Comparison of ENCODE assay signal across 24 cellular contexts in genomic region chr4:80568891-80569290, GRCh38.
DNase-seq lines count a peak whose midpoint lies in the region; ATAC-seq, FAIRE-seq and TF ChIP-seq lines count a peak whose summit lies in the region.
"Had no signal": no experiment of that assay in that cellular context is flagged by ENCODE, and none has a peak within 500 bp of the region (broad histone marks: within the 10 kb centered on the region; RNA-seq: fewer than 3 reads in every experiment).

No MANE protein-coding gene starts in this region.

- peak overlapping the region; percentile 21 for H3K4me2 ChIP-seq in neural progenitor cell
- H3K4me2 ChIP-seq: PC-9 had no signal

- H3F3A ChIP-seq in neural progenitor cell (ENCODE audit: low read depth), result no peaks in the 10 kb centered on the region

- intact Hi-C loops in transverse colon (cut with DNase I; ENCODE audit: low total_unique reads), result no loop called here

- H3K27me3 Mint-ChIP-seq in neural progenitor cell (ENCODE audit: insufficient read depth, low read depth), result no peaks in the 10 kb centered on the region

- no peaks in the 10 kb centered on the region for H3K36me3 Mint-ChIP-seq in neural progenitor cell

- no peak overlapping the region for H3K9ac ChIP-seq in neural progenitor cell

- no peaks in the 10 kb centered on the region for H4K20me1 ChIP-seq in neural progenitor cell (ENCODE audit: low read depth)

- peak overlapping the region; percentile 11 for H2AFZ ChIP-seq in neural progenitor cell (replicated peaks)
- H2AFZ ChIP-seq: PC-9 had no signal

- 80 to 83% methylated on average over 1 of the region's 1 CpG for WGBS in transverse colon (ENCODE audit: low coverage in 1 of 2), 2 donors

- peaks cover 2% of the 10 kb centered on the region for H3K9me3 Mint-ChIP-seq in neural progenitor cell
- H3K9me3 Mint-ChIP-seq: H9 had no signal

- H3K27ac ChIP-seq in neural progenitor cell (no peak overlapping the region), transverse colon (no peak overlapping the region)
- H3K27ac ChIP-seq: 22Rv1, HL-60, PC-9, SJSA1 had no signal

- no peak overlapping the region for H3K27ac Mint-ChIP-seq in neural progenitor cell
- H3K27ac Mint-ChIP-seq: H9 had no signal

- no peaks in the 10 kb centered on the region for H3K79me2 ChIP-seq in neural progenitor cell (ENCODE audit: low read depth)

- peak; percentile 68 for FAIRE-seq in bronchial epithelial cell (lab: Jason Lieb, UNC)
- FAIRE-seq: GM12892 had no signal

- peaks cover 2% of the 10 kb centered on the region for H3K4me1 Mint-ChIP-seq in neural progenitor cell
- H3K4me1 Mint-ChIP-seq: H9 had no signal

- H3K4me3 ChIP-seq in bronchial epithelial cell (ENCODE audit: low read depth, low read length) (no peak overlapping the region), neural progenitor cell (no peak overlapping the region), transverse colon (no peak overlapping the region)
- H3K4me3 ChIP-seq: PC-9, SJSA1 had no signal

- no peaks in the 10 kb centered on the region for H3K27me3 ChIP-seq in bronchial epithelial cell (ENCODE audit: control insufficient read depth, insufficient read depth, low read length)
- H3K27me3 ChIP-seq in neural progenitor cell, result no peaks in the 10 kb centered on the region
- H3K27me3 ChIP-seq in transverse colon, result no peaks in the 10 kb centered on the region
- H3K27me3 ChIP-seq: SJSA1 had no signal

- TF ChIP-seq CTCF in bronchial epithelial cell (IDR thresholded peaks at IDR 0.05; ENCODE audit: insufficient read depth, low read length, severe bottlenecking) (no peak), neural progenitor cell (IDR thresholded peaks at IDR 0.05) (no peak), transverse colon (IDR thresholded peaks at IDR 0.05) (no peak)

- H3K36me3 ChIP-seq in bronchial epithelial cell (ENCODE audit: control insufficient read depth, insufficient read depth, low read length), result no peaks in the 10 kb centered on the region
- H3K36me3 ChIP-seq in neural progenitor cell, result no peaks in the 10 kb centered on the region
- no peaks in the 10 kb centered on the region for H3K36me3 ChIP-seq in transverse colon
- H3K36me3 ChIP-seq: SJSA1 had no signal

- TF ChIP-seq POLR2A in transverse colon (IDR thresholded peaks at IDR 0.05), result no peak

- no peak for ATAC-seq in HG03159 (IDR thresholded peaks at IDR 0.05; ENCODE audit: unreplicated experiment)

- H3K4me1 ChIP-seq in neural progenitor cell (peaks cover 11% of the 10 kb centered on the region), transverse colon (no peaks in the 10 kb centered on the region)
- H3K4me1 ChIP-seq: SJSA1 had no signal

- H3K9me3 ChIP-seq in neural progenitor cell (ENCODE audit: low read depth), result no peaks in the 10 kb centered on the region
- H3K9me3 ChIP-seq in transverse colon, result peaks cover 0 to 4% of the 10 kb centered on the region in 2 donors
- H3K9me3 ChIP-seq: SJSA1 had no signal

- TF ChIP-seq EP300 in transverse colon (IDR thresholded peaks at IDR 0.05; ENCODE audit: low read depth), result no peak

- in situ Hi-C loops in transverse colon (cut with MboI; ENCODE audit: low pct_ligation_motif_present in 1 of 4, low pct_unique_long_range_greater_than_20kb in 1 of 4, low sequenced_read_pairs in 3 of 4), result no loop called here

- no peak overlapping the region for H3K4me3 Mint-ChIP-seq in neural progenitor cell
- H3K4me3 Mint-ChIP-seq: H9 had no signal

- DNase-seq in NCI-H82 (lab: John Stamatoyannopoulos, UW), result peak; percentile 15
- DNase-seq in NCI-H82 treated with DMSO at 0.1 percent for 48 hours (lab: John Stamatoyannopoulos, UW; ENCODE audit: unreplicated experiment), result no peak
- peak; percentile 54 for DNase-seq in NCI-H187 treated with DMSO at 0.1 percent for 48 hours (lab: John Stamatoyannopoulos, UW)
- no peak for DNase-seq in bronchial epithelial cell (ENCODE audit: low read depth)
- DNase-seq in neural progenitor cell (ENCODE audit: low spot score), result peak; percentile 82
- DNase-seq in Kasumi-1 (lab: John Stamatoyannopoulos, UW), result no peak
- no peak for DNase-seq in transverse colon
- DNase-seq: Calu3, DMS79 treated with DMSO at 0.1 percent for 48 hours, H9, Karpas-422, MV-4-11, NCI-H1105, NCI-H1436 treated with DMSO at 0.1 percent for 48 hours, NCI-H2081, NCI-H2227 treated with DMSO at 0.1 percent for 48 hours, PC-9, Right ventricle myocardium superior, T-helper 1 cell had no signal

Comparison
In these comparisons a context has a peak if more than half of its experiments do, and no peak if none do; other contexts are left out.
1. DNase-seq: peak in NCI-H82 (single experiment), NCI-H187 treated with DMSO at 0.1 percent for 48 hours (single experiment) and neural progenitor cell (single experiment); none in NCI-H82 treated with DMSO at 0.1 percent for 48 hours (single experiment), bronchial epithelial cell (single experiment), Kasumi-1 (0 of 2) and transverse colon (single experiment).